ENCODE assay signal across 15 cellular contexts in genomic region chr6:25169551-25170335, GRCh38.
DNase-seq lines count a peak whose midpoint lies in the region; ATAC-seq and TF ChIP-seq lines count a peak whose summit lies in the region.
"Had no signal": no experiment of that assay in that cellular context is flagged by ENCODE, and none has a peak within 500 bp of the region (broad histone marks: within the 10 kb centered on the region; RNA-seq: fewer than 3 reads in every experiment).

No MANE protein-coding gene starts in this region.

- H3K4me3 Mint-ChIP-seq in natural killer cell treated with Interleukin-12 subunit alpha and Interleukin-12 subunit beta and Interleukin-15 and Interleukin-18, amount 100 ng/mL, for 72 hours: no peak overlapping the region
- no peak overlapping the region for H3K4me3 Mint-ChIP-seq in natural killer cell
- H3K4me3 Mint-ChIP-seq: activated B cell treated with CpG ODN at 0.5 μM for 24 hours; activated naive CD4-positive, alpha-beta T cell treated with anti-CD3 and anti-CD28 coated beads, Interleukin-2, amount 50 U/mL, for 24 hours; B cell had no signal

- peaks cover under 1% of the 10 kb centered on the region for H3K36me3 Mint-ChIP-seq in natural killer cell treated with Interleukin-12 subunit alpha and Interleukin-12 subunit beta and Interleukin-15 and Interleukin-18, amount 100 ng/mL, for 72 hours
- no peaks in the 10 kb centered on the region for H3K36me3 Mint-ChIP-seq in natural killer cell
- H3K36me3 Mint-ChIP-seq: activated naive CD4-positive, alpha-beta T cell treated with anti-CD3 and anti-CD28 coated beads, Interleukin-2, amount 50 U/mL, for 24 hours had no signal

- no peak for TF ChIP-seq CTCF in natural killer cell (IDR thresholded peaks at IDR 0.05)
- no peak for TF ChIP-seq CTCF in right lobe of liver (IDR thresholded peaks at IDR 0.05)
- TF ChIP-seq CTCF in vagina (IDR thresholded peaks at IDR 0.05): no peak
- TF ChIP-seq CTCF in GM10266 (IDR thresholded peaks at IDR 0.05; ENCODE audit: control insufficient read depth, insufficient read depth, low read depth, missing control alignments): no peak

- peak overlapping the region; percentile 40 to 71 for H3K27ac Mint-ChIP-seq in natural killer cell treated with Interleukin-12 subunit alpha and Interleukin-12 subunit beta and Interleukin-15 and Interleukin-18, amount 100 ng/mL, for 72 hours
- H3K27ac Mint-ChIP-seq in natural killer cell: no peak overlapping the region
- H3K27ac Mint-ChIP-seq: activated B cell treated with CpG ODN at 0.5 μM for 24 hours, B cell had no signal

- intact Hi-C loops in natural killer cell (cut with micrococcal nuclease) (no loop called here), right lobe of liver (cut with DNase I) (no loop called here), vagina (cut with DNase I) (no loop called here)

- peaks cover 0 to 5% of the 10 kb centered on the region in 2 donors for H3K27me3 Mint-ChIP-seq in natural killer cell treated with Interleukin-12 subunit alpha and Interleukin-12 subunit beta and Interleukin-15 and Interleukin-18, amount 100 ng/mL, for 72 hours
- H3K27me3 Mint-ChIP-seq in natural killer cell (ENCODE audit: low read depth in 2 of 2): peaks cover 4 to 13% of the 10 kb centered on the region in 2 donors
- H3K27me3 Mint-ChIP-seq: activated B cell treated with CpG ODN at 0.5 μM for 24 hours; activated naive CD4-positive, alpha-beta T cell treated with anti-CD3 and anti-CD28 coated beads, Interleukin-2, amount 50 U/mL, for 24 hours; B cell had no signal

- no peak for TF ChIP-seq POLR2A in right lobe of liver (IDR thresholded peaks at IDR 0.05)
- TF ChIP-seq POLR2A in vagina (IDR thresholded peaks at IDR 0.05): no peak

- 80% methylated on average over 7 of the region's 7 CpGs for WGBS in right lobe of liver (ENCODE audit: insufficient coverage, low coverage, low lambda C conversion rate, missing lambda C conversion rate)

- H3K27ac ChIP-seq in right lobe of liver: peak overlapping the region; percentile 34 to 41 (median 38)
- peak overlapping the region; percentile 69 for H3K27ac ChIP-seq in vagina

- H3K9me3 Mint-ChIP-seq in natural killer cell treated with Interleukin-12 subunit alpha and Interleukin-12 subunit beta and Interleukin-15 and Interleukin-18, amount 100 ng/mL, for 72 hours: no peaks in the 10 kb centered on the region
- no peaks in the 10 kb centered on the region for H3K9me3 Mint-ChIP-seq in natural killer cell
- H3K9me3 Mint-ChIP-seq: activated B cell treated with CpG ODN at 0.5 μM for 24 hours; activated naive CD4-positive, alpha-beta T cell treated with anti-CD3 and anti-CD28 coated beads, Interleukin-2, amount 50 U/mL, for 24 hours had no signal

- no peak overlapping the region for H3K4me3 ChIP-seq in right lobe of liver
- no peak overlapping the region for H3K4me3 ChIP-seq in vagina
- H3K4me3 ChIP-seq: heart left ventricle had no signal

- DNase-seq in natural killer cell treated with Interleukin-12 subunit alpha and Interleukin-12 subunit beta and Interleukin-15 and Interleukin-18, amount 100 ng/mL, for 72 hours (ENCODE audit: low spot score): no peak
- DNase-seq in natural killer cell (no peak), astrocyte of the hippocampus (ENCODE audit: low read depth, low spot score) (peak; percentile 64), right lobe of liver (no peak), vagina (ENCODE audit: extremely low spot score in 2 of 2) (no peak), HPDE6-E6E7 (ENCODE audit: extremely low spot score) (no peak), GM10266 (ENCODE audit: extremely low spot score) (no peak), DMS114 treated with DMSO at 0.1 percent for 48 hours (lab: John Stamatoyannopoulos, UW; ENCODE audit: unreplicated experiment) (no peak)
- DNase-seq: activated B cell treated with CpG ODN at 0.5 μM for 24 hours; heart left ventricle; NCI-H1105; stimulated activated naive CD4-positive, alpha-beta T cell treated with Interleukin-2 at 50 U/mL for 16 hours; SW 1271 had no signal

- H3K4me1 ChIP-seq in right lobe of liver: peaks cover 0 to 27% (median 6%) of the 10 kb centered on the region in 4 donors
- H3K4me1 ChIP-seq in vagina: peaks cover 31% of the 10 kb centered on the region

- H3K36me3 ChIP-seq in right lobe of liver (no peaks in the 10 kb centered on the region), vagina (no peaks in the 10 kb centered on the region)
- H3K36me3 ChIP-seq: heart left ventricle had no signal

- no peak for ATAC-seq in natural killer cell treated with Interleukin-12 subunit alpha and Interleukin-12 subunit beta and Interleukin-15 and Interleukin-18, amount 100 ng/mL, for 72 hours
- no peak for ATAC-seq in natural killer cell
- peak; percentile 29 to 63 (median 44) for ATAC-seq in right lobe of liver
- ATAC-seq: heart left ventricle had no signal

- H3K4me1 Mint-ChIP-seq in natural killer cell treated with Interleukin-12 subunit alpha and Interleukin-12 subunit beta and Interleukin-15 and Interleukin-18, amount 100 ng/mL, for 72 hours (ENCODE audit: low read depth in 2 of 2): peaks cover 49 to 53% of the 10 kb centered on the region in 2 donors
- H3K4me1 Mint-ChIP-seq in natural killer cell: peaks cover 0 to 6% of the 10 kb centered on the region in 2 donors
- H3K4me1 Mint-ChIP-seq: activated B cell treated with CpG ODN at 0.5 μM for 24 hours, B cell had no signal

- no peaks in the 10 kb centered on the region for H3K9me3 ChIP-seq in right lobe of liver
- H3K9me3 ChIP-seq in vagina: no peaks in the 10 kb centered on the region
- H3K9me3 ChIP-seq: heart left ventricle had no signal

- H3K27me3 ChIP-seq in right lobe of liver: no peaks in the 10 kb centered on the region
- H3K27me3 ChIP-seq in vagina: no peaks in the 10 kb centered on the region
- H3K27me3 ChIP-seq: heart left ventricle had no signal

Comparison
In these comparisons a context has a peak if more than half of its experiments do, and no peak if none do; other contexts are left out.
1. H3K27ac Mint-ChIP-seq: peak in natural killer cell treated with Interleukin-12 subunit alpha and Interleukin-12 subunit beta and Interleukin-15 and Interleukin-18, amount 100 ng/mL, for 72 hours (2 of 2); none in natural killer cell (0 of 2).
2. ATAC-seq: peak in right lobe of liver (4 of 4); none in natural killer cell treated with Interleukin-12 subunit alpha and Interleukin-12 subunit beta and Interleukin-15 and Interleukin-18, amount 100 ng/mL, for 72 hours (0 of 2) and natural killer cell (0 of 3).